Comparison of ENCODE assay signal across 9 cellular contexts in the genomic region with DNA sequence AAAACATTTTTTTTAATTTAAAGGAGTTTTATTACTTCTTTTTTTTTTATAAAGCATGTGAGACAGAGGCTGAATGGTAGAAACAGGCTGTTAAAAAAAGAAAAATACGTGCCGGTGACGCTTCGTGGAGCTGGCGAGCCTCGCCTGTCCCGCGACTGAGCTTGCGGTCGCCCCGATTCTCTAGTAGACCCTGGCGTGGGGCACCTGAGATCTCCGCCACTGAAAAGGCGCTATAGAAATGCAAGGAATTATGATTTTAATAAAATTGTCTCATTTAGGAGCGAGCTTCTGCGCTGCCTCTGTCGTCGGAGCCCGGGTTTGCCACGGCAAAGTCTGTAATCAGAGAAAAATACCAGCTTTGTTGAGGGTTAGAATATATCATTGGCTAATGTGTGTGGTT. TPM values are rescaled to one million over a fixed set of nuclear protein-coding genes. Genes with fewer than 3 reads are reported as not detected.
DNase-seq lines count a peak whose midpoint lies in the region; ATAC-seq lines count a peak whose summit lies in the region.
"Had no signal": no experiment of that assay in that cellular context is flagged by ENCODE, and none has a peak within 500 bp of the region (broad histone marks: within the 10 kb centered on the region; RNA-seq: fewer than 3 reads in every experiment).

No MANE protein-coding gene starts in this region.

- CTCF ChIA-PET in activated CD4-positive, alpha-beta T cell treated with anti-CD3 and anti-CD28 coated beads, Interleukin-2, amount 10 ng/mL, durations not matched to agents 7 days and 5 days (lab: Charles Lee): interaction anchor here (0.6 to 2.4 kb wide), 10 partner anchors 10 to 1567 kb away, joined by 3 to 10 read pairs (median 4); no protein-coding TSS in a partner anchor

- peaks cover 75% of the 10 kb centered on the region for H3K27me3 Mint-ChIP-seq in activated CD4-positive, alpha-beta T cell treated with anti-CD3 and anti-CD28 coated beads, Interleukin-2, amount 10 ng/mL, durations not matched to agents 7 days and 5 days
- peaks cover 61% of the 10 kb centered on the region for H3K27me3 Mint-ChIP-seq in activated naive CD8-positive, alpha-beta T cell treated with anti-CD3 and anti-CD28 coated beads, Interleukin-2, amount 50 U/mL, for 24 hours
- peaks cover 75% of the 10 kb centered on the region for H3K27me3 Mint-ChIP-seq in activated T-helper 2 cell treated with anti-CD3 and anti-CD28 coated beads, Interferon-gamma antibody, Interleukin-2, Interleukin-4, amounts not matched to agents 10 μg/mL and 5 μg/mL and 100 μg/mL, durations not matched to agents 14 hours and 24 hours and 36 hours (ENCODE audit: low read depth)

- H3K9me3 Mint-ChIP-seq in activated CD4-positive, alpha-beta T cell treated with anti-CD3 and anti-CD28 coated beads, Interleukin-2, amount 10 ng/mL, durations not matched to agents 7 days and 5 days: no peaks in the 10 kb centered on the region
- no peaks in the 10 kb centered on the region for H3K9me3 Mint-ChIP-seq in activated naive CD8-positive, alpha-beta T cell treated with anti-CD3 and anti-CD28 coated beads, Interleukin-2, amount 50 U/mL, for 24 hours
- H3K9me3 Mint-ChIP-seq in activated T-helper 2 cell treated with anti-CD3 and anti-CD28 coated beads, Interferon-gamma antibody, Interleukin-2, Interleukin-4, amounts not matched to agents 10 μg/mL and 5 μg/mL and 100 μg/mL, durations not matched to agents 14 hours and 24 hours and 36 hours: no peaks in the 10 kb centered on the region

- H3K4me1 Mint-ChIP-seq in activated CD4-positive, alpha-beta T cell treated with anti-CD3 and anti-CD28 coated beads, Interleukin-2, amount 10 ng/mL, durations not matched to agents 7 days and 5 days: peaks cover 19% of the 10 kb centered on the region
- peaks cover 29% of the 10 kb centered on the region for H3K4me1 Mint-ChIP-seq in activated naive CD8-positive, alpha-beta T cell treated with anti-CD3 and anti-CD28 coated beads, Interleukin-2, amount 50 U/mL, for 24 hours
- peaks cover 13% of the 10 kb centered on the region for H3K4me1 Mint-ChIP-seq in activated T-helper 2 cell treated with anti-CD3 and anti-CD28 coated beads, Interferon-gamma antibody, Interleukin-2, Interleukin-4, amounts not matched to agents 10 μg/mL and 5 μg/mL and 100 μg/mL, durations not matched to agents 14 hours and 24 hours and 36 hours (ENCODE audit: low read depth)

- intact Hi-C loops in activated T-helper 2 cell treated with anti-CD3 and anti-CD28 coated beads, Interferon-gamma antibody, Interleukin-2, Interleukin-4, amounts not matched to agents 10 μg/mL and 5 μg/mL and 100 μg/mL, durations not matched to agents 14 hours and 24 hours and 36 hours (cut with micrococcal nuclease): loop anchor here (1.0 to 5.0 kb wide), 2 partner anchors 9 to 176 kb away; partner anchors contain the start of gene MAST1

- ATAC-seq in activated naive CD8-positive, alpha-beta T cell treated with anti-CD3 and anti-CD28 coated beads, Interleukin-2, amount 50 U/mL, for 24 hours: no peak
- ATAC-seq in HG02798 (IDR thresholded peaks at IDR 0.05; ENCODE audit: poor library complexity, unreplicated experiment): no peak

- POLR2A ChIA-PET in activated CD4-positive, alpha-beta T cell treated with anti-CD3 and anti-CD28 coated beads, Interleukin-2, amount 10 ng/mL, durations not matched to agents 7 days and 5 days (lab: Charles Lee): no interaction called here

- peak overlapping the region; percentile 9 for H3K27ac Mint-ChIP-seq in activated CD4-positive, alpha-beta T cell treated with anti-CD3 and anti-CD28 coated beads, Interleukin-2, amount 10 ng/mL, durations not matched to agents 7 days and 5 days
- peak overlapping the region; percentile 61 for H3K27ac Mint-ChIP-seq in activated naive CD8-positive, alpha-beta T cell treated with anti-CD3 and anti-CD28 coated beads, Interleukin-2, amount 50 U/mL, for 24 hours
- no peak overlapping the region for H3K27ac Mint-ChIP-seq in activated T-helper 2 cell treated with anti-CD3 and anti-CD28 coated beads, Interferon-gamma antibody, Interleukin-2, Interleukin-4, amounts not matched to agents 10 μg/mL and 5 μg/mL and 100 μg/mL, durations not matched to agents 14 hours and 24 hours and 36 hours

- peak overlapping the region; percentile 22 for H3K4me3 Mint-ChIP-seq in activated CD4-positive, alpha-beta T cell treated with anti-CD3 and anti-CD28 coated beads, Interleukin-2, amount 10 ng/mL, durations not matched to agents 7 days and 5 days
- H3K4me3 Mint-ChIP-seq in activated naive CD8-positive, alpha-beta T cell treated with anti-CD3 and anti-CD28 coated beads, Interleukin-2, amount 50 U/mL, for 24 hours: peak overlapping the region; percentile 80
- no peak overlapping the region for H3K4me3 Mint-ChIP-seq in activated T-helper 2 cell treated with anti-CD3 and anti-CD28 coated beads, Interferon-gamma antibody, Interleukin-2, Interleukin-4, amounts not matched to agents 10 μg/mL and 5 μg/mL and 100 μg/mL, durations not matched to agents 14 hours and 24 hours and 36 hours (ENCODE audit: low read depth)

- H3K36me3 Mint-ChIP-seq in activated CD4-positive, alpha-beta T cell treated with anti-CD3 and anti-CD28 coated beads, Interleukin-2, amount 10 ng/mL, durations not matched to agents 7 days and 5 days (ENCODE audit: low read depth): peaks cover 3% of the 10 kb centered on the region
- peaks cover 1% of the 10 kb centered on the region for H3K36me3 Mint-ChIP-seq in activated naive CD8-positive, alpha-beta T cell treated with anti-CD3 and anti-CD28 coated beads, Interleukin-2, amount 50 U/mL, for 24 hours (ENCODE audit: low read depth)
- H3K36me3 Mint-ChIP-seq in activated T-helper 2 cell treated with anti-CD3 and anti-CD28 coated beads, Interferon-gamma antibody, Interleukin-2, Interleukin-4, amounts not matched to agents 10 μg/mL and 5 μg/mL and 100 μg/mL, durations not matched to agents 14 hours and 24 hours and 36 hours (ENCODE audit: low read depth): no peaks in the 10 kb centered on the region

- peak overlapping the region; percentile 89 for H3K27ac ChIP-seq in temporal lobe (ENCODE audit: low read depth, low read length)

- DNase-seq in activated CD4-positive, alpha-beta T cell treated with anti-CD3 and anti-CD28 coated beads, Interleukin-2, amount 10 ng/mL, durations not matched to agents 7 days and 5 days: no peak
- DNase-seq in activated CD4-positive, alpha-beta T cell treated with anti-CD3 and anti-CD28 coated beads for 1 hour: no peak
- DNase-seq in activated naive CD8-positive, alpha-beta T cell treated with anti-CD3 and anti-CD28 coated beads, Interleukin-2, amount 50 U/mL, for 24 hours: no peak
- DNase-seq in inferior parietal cortex (ENCODE audit: extremely low spot score): peak; percentile 47
- no peak for DNase-seq in activated T-helper 2 cell treated with anti-CD3 and anti-CD28 coated beads, Interferon-gamma antibody, Interleukin-2, Interleukin-4, amounts not matched to agents 10 μg/mL and 5 μg/mL and 100 μg/mL, durations not matched to agents 14 hours and 24 hours and 36 hours (ENCODE audit: low spot score)
- DNase-seq in glomerular visceral epithelial cell (ENCODE audit: extremely low spot score): no peak
- DNase-seq: NCI-H524 treated with DMSO at 0.1 percent for 48 hours had no signal

RNA-seq across cellular contexts. Expression of gene NFIX, which starts 18.4 kb away (rescaled TPM):
- 1 to 10 TPM; 1.2 to 1.5 TPM for total RNA-seq in activated CD4-positive, alpha-beta T cell treated with anti-CD3 and anti-CD28 coated beads, Interleukin-2, amount 10 ng/mL, durations not matched to agents 7 days and 5 days
- total RNA-seq in temporal lobe: 185 TPM
- total RNA-seq in activated T-helper 2 cell treated with anti-CD3 and anti-CD28 coated beads, Interferon-gamma antibody, Interleukin-2, Interleukin-4, amounts not matched to agents 10 μg/mL and 5 μg/mL and 100 μg/mL, durations not matched to agents 14 hours and 24 hours and 36 hours: 2.7 and 3.0 TPM in 2 replicates

RNA-seq across cellular contexts. Expression of gene DAND5, which starts 44.3 kb away (rescaled TPM):
- under 1 TPM; 0.15 to 0.20 TPM for total RNA-seq in activated CD4-positive, alpha-beta T cell treated with anti-CD3 and anti-CD28 coated beads, Interleukin-2, amount 10 ng/mL, durations not matched to agents 7 days and 5 days
- total RNA-seq in temporal lobe: not detected
- total RNA-seq in activated T-helper 2 cell treated with anti-CD3 and anti-CD28 coated beads, Interferon-gamma antibody, Interleukin-2, Interleukin-4, amounts not matched to agents 10 μg/mL and 5 μg/mL and 100 μg/mL, durations not matched to agents 14 hours and 24 hours and 36 hours: 0.16 TPM in 1 of 2 replicates, not detected in the other

RNA-seq across cellular contexts. Expression of gene GADD45GIP1, which starts 56.6 kb away (rescaled TPM):
- 10 to 100 TPM; 14.9 to 16.5 TPM for total RNA-seq in activated CD4-positive, alpha-beta T cell treated with anti-CD3 and anti-CD28 coated beads, Interleukin-2, amount 10 ng/mL, durations not matched to agents 7 days and 5 days
- 13.5 TPM for total RNA-seq in temporal lobe
- total RNA-seq in activated T-helper 2 cell treated with anti-CD3 and anti-CD28 coated beads, Interferon-gamma antibody, Interleukin-2, Interleukin-4, amounts not matched to agents 10 μg/mL and 5 μg/mL and 100 μg/mL, durations not matched to agents 14 hours and 24 hours and 36 hours: 29.2 and 32.6 TPM in 2 replicates

Comparison
In these comparisons a context has a peak if more than half of its experiments do, and no peak if none do; other contexts are left out.
1. RNA of gene NFIX, which starts 18.4 kb away (total RNA-seq): 185 TPM in temporal lobe (single experiment); 2.7 to 3.0 TPM in activated T-helper 2 cell treated with anti-CD3 and anti-CD28 coated beads, Interferon-gamma antibody, Interleukin-2, Interleukin-4, amounts not matched to agents 10 μg/mL and 5 μg/mL and 100 μg/mL, durations not matched to agents 14 hours and 24 hours and 36 hours and 1.2 to 1.5 TPM in activated CD4-positive, alpha-beta T cell treated with anti-CD3 and anti-CD28 coated beads, Interleukin-2, amount 10 ng/mL, durations not matched to agents 7 days and 5 days; every median in the first group is over 10 times any median in the second.